In genomic region chr4:48271048-48271452, GRCh38 we compare ENCODE assay signal across 13 cellular contexts. TPM values are rescaled to one million over a fixed set of nuclear protein-coding genes. Genes with fewer than 3 reads are reported as not detected.
A peak's percentile ranks its signal among the peaks of the same experiment; 100 is the strongest.
DNase-seq lines count a peak whose midpoint lies in the region; ATAC-seq and TF ChIP-seq lines count a peak whose summit lies in the region.
"Had no signal": no experiment of that assay in that cellular context is flagged by ENCODE, and none has a peak within 500 bp of the region (broad histone marks: within the 10 kb centered on the region; RNA-seq: fewer than 3 reads in every experiment).

No MANE protein-coding gene starts in this region.

- no peaks in the 10 kb centered on the region for H4K20me1 ChIP-seq in OCI-LY1 (ENCODE audit: insufficient read depth, low read length)

- no peaks in the 10 kb centered on the region for H3F3A ChIP-seq in OCI-LY1 (ENCODE audit: insufficient read depth, low read length)

- no peaks in the 10 kb centered on the region for H3K27me3 Mint-ChIP-seq in naive thymus-derived CD4-positive, alpha-beta T cell

- no peaks in the 10 kb centered on the region for H3K9me3 ChIP-seq in OCI-LY1 (ENCODE audit: low read length)
- no peaks in the 10 kb centered on the region for H3K9me3 ChIP-seq in naive thymus-derived CD4-positive, alpha-beta T cell (ENCODE audit: control insufficient read depth in 2 of 3, low read length in 3 of 3)

- peaks cover 0 to 2% (median 0%) of the 10 kb centered on the region in 11 donors for H3K9me3 Mint-ChIP-seq in naive thymus-derived CD4-positive, alpha-beta T cell

- H3K4me3 ChIP-seq in GM12875 (ENCODE audit: low read depth, low read length) (peak overlapping the region; percentile 86), OCI-LY1 (ENCODE audit: low read depth, low read length, poor library complexity, severe bottlenecking) (peak overlapping the region; percentile 95)
- H3K4me3 ChIP-seq in naive thymus-derived CD4-positive, alpha-beta T cell (ENCODE audit: low read length) = no peak overlapping the region

- ATAC-seq in GM19463 (IDR thresholded peaks at IDR 0.05; ENCODE audit: unreplicated experiment) = peak; percentile 15
- no peak for ATAC-seq in naive thymus-derived CD4-positive, alpha-beta T cell

- no peaks in the 10 kb centered on the region for H3K27me3 ChIP-seq in OCI-LY1 (ENCODE audit: insufficient read depth, low read length)
- no peaks in the 10 kb centered on the region for H3K27me3 ChIP-seq in naive thymus-derived CD4-positive, alpha-beta T cell (ENCODE audit: control insufficient read depth in 2 of 2, insufficient read depth in 2 of 2, low read length in 2 of 2)

- intact Hi-C loops in naive thymus-derived CD4-positive, alpha-beta T cell (cut with micrococcal nuclease) = loop anchor here (5.0 to 10.0 kb wide), 4 partner anchors 134 to 806 kb away; partner anchors contain the start of genes CNGA1 (in 1 of the 2), COMMD8 (in 1 of the 2), CORIN (in 1 of the 2) and NIPAL1 (in 1 of the 2)

- no peak overlapping the region for H2AFZ ChIP-seq in OCI-LY1 (ENCODE audit: low read length)

- H3K9me2 ChIP-seq in OCI-LY1 (ENCODE audit: low read depth, low read length) = no peaks in the 10 kb centered on the region

- H3K4me1 ChIP-seq in OCI-LY1 (ENCODE audit: insufficient read depth, low read length, severe bottlenecking) = peaks cover 39% of the 10 kb centered on the region
- H3K4me1 ChIP-seq in naive thymus-derived CD4-positive, alpha-beta T cell (ENCODE audit: control insufficient read depth in 2 of 2, insufficient read depth in 2 of 2, low read length in 2 of 2) = peaks cover 0 to 6% of the 10 kb centered on the region in 2 donors

- CTCF ChIA-PET in naive thymus-derived CD4-positive, alpha-beta T cell (lab: Charles Lee) = interaction anchor here (0.6 kb wide), 1 partner anchor 25 kb away, joined by 3 read pairs; no protein-coding TSS in a partner anchor

- H3K36me3 ChIP-seq in OCI-LY1 (ENCODE audit: insufficient read depth, low read length) = no peaks in the 10 kb centered on the region
- peaks cover 0 to 5% (median 0%) of the 10 kb centered on the region in 3 experiments for H3K36me3 ChIP-seq in naive thymus-derived CD4-positive, alpha-beta T cell (ENCODE audit: control insufficient read depth in 2 of 3, insufficient read depth in 3 of 3, low read length in 3 of 3)
- H3K36me3 ChIP-seq: WERI-Rb-1 had no signal

- no peak for DNase-seq in naive thymus-derived CD4-positive, alpha-beta T cell
- no peak for DNase-seq in NCI-H524 (lab: John Stamatoyannopoulos, UW)
- no peak for DNase-seq in iPS-NIHi11 (ENCODE audit: low spot score)
- DNase-seq in DMS114 treated with DMSO at 0.1 percent for 48 hours (lab: John Stamatoyannopoulos, UW; ENCODE audit: unreplicated experiment) = no peak
- DNase-seq: foreskin melanocyte; Kasumi-1; NCI-H2227 treated with DMSO at 0.1 percent for 48 hours; stimulated activated CD4-positive, alpha-beta T cell treated with anti-CD3 and anti-CD28 coated beads, Interleukin-4, amount 100 ng/mL, for 24 hours; WERI-Rb-1 had no signal

- H3K27ac Mint-ChIP-seq in naive thymus-derived CD4-positive, alpha-beta T cell = peak overlapping the region in 8 of 9 donors; percentile 20 to 94 (median 77)

- POLR2A ChIA-PET in naive thymus-derived CD4-positive, alpha-beta T cell (lab: Charles Lee) = no interaction called here

- H3K4me3 Mint-ChIP-seq in naive thymus-derived CD4-positive, alpha-beta T cell = peak overlapping the region in 8 of 10 donors; percentile 36 to 98 (median 97)

- peak overlapping the region; percentile 58 for H3K4me2 ChIP-seq in OCI-LY1 (ENCODE audit: low read length)

- no peak overlapping the region; the same call in 1 of the 2 replicates for H3K9ac ChIP-seq in OCI-LY1 (ENCODE audit: low read length)

- peaks cover 20% of the 10 kb centered on the region for H3K79me2 ChIP-seq in OCI-LY1 (ENCODE audit: insufficient read depth, low read length)

- peaks cover 6 to 28% (median 22%) of the 10 kb centered on the region in 7 donors for H3K4me1 Mint-ChIP-seq in naive thymus-derived CD4-positive, alpha-beta T cell

- peaks cover 0 to 5% (median 0%) of the 10 kb centered on the region in 5 donors for H3K36me3 Mint-ChIP-seq in naive thymus-derived CD4-positive, alpha-beta T cell

- TF ChIP-seq CTCF in GM12875 (IDR thresholded peaks at IDR 0.05; ENCODE audit: borderline replicate concordance, insufficient read depth, low read depth, low read length) = no peak
- TF ChIP-seq CTCF in OCI-LY1 (IDR thresholded peaks at IDR 0.05; ENCODE audit: low read length) = no peak

- H3K27ac ChIP-seq in OCI-LY1 (ENCODE audit: low read depth, low read length, poor library complexity, severe bottlenecking) = peak overlapping the region; percentile 67
- H3K27ac ChIP-seq in naive thymus-derived CD4-positive, alpha-beta T cell (ENCODE audit: low read depth, low read length) = peak overlapping the region; percentile 67
- H3K27ac ChIP-seq: WERI-Rb-1 had no signal

RNA-seq across cellular contexts. Expression of gene TEC, which starts 1.4 kb away (rescaled TPM):
- 1 to 10 TPM; 2.1 to 5.8 (median 3.5) TPM for total RNA-seq in naive thymus-derived CD4-positive, alpha-beta T cell
- polyA plus RNA-seq in naive thymus-derived CD4-positive, alpha-beta T cell = 1 to 10 TPM in 1 of 2 donors, under 1 TPM in 1; 0.91 to 2.0 TPM
- total RNA-seq: osteocyte had no signal
